Comparison of ENCODE assay signal across 10 cellular contexts in the genomic region with DNA sequence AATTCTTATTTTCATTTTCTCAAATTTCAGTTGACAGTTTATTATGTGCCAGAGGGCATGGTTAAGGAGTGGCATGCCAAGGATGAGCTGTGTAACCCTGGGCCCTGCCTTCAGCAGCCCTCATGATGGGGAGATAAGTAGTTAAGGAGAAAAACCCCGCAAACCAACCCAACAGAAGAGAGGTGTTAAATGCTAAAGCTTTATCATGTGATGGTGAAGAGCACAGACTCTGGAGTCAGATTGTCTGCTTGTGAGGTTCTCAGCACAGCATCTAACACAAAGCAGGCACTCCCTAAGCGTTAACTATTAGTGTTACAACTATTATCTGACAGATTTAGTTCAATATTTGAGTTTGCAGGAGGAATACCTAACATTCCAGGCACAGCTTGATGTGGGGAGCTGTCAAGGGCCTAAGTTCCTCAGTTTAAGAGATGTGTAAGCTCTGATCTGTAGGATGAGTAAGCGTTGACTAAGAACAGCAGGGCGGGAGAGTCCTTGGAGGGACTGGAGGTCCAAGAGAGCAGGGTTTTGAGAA. TPM values are rescaled to one million over a fixed set of nuclear protein-coding genes. Genes with fewer than 3 reads are reported as not detected.
DNase-seq lines count a peak whose midpoint lies in the region; ATAC-seq and TF ChIP-seq lines count a peak whose summit lies in the region.
"Had no signal": no experiment of that assay in that cellular context is flagged by ENCODE, and none has a peak within 500 bp of the region (broad histone marks: within the 10 kb centered on the region; RNA-seq: fewer than 3 reads in every experiment).

No MANE protein-coding gene starts in this region.

- no peak overlapping the region for H3K9ac ChIP-seq in smooth muscle cell (ENCODE audit: low read depth)
- H3K9ac ChIP-seq: BLaER1 had no signal

- H3K79me2 ChIP-seq in smooth muscle cell (ENCODE audit: low read depth): peaks cover 66% of the 10 kb centered on the region

- H3F3A ChIP-seq in smooth muscle cell (ENCODE audit: low read depth): peaks cover 13% of the 10 kb centered on the region

- no peak overlapping the region for H2AFZ ChIP-seq in smooth muscle cell (ENCODE audit: low read depth)

- peaks cover 67% of the 10 kb centered on the region for H4K20me1 ChIP-seq in smooth muscle cell (ENCODE audit: low read depth)

- peaks cover 35% of the 10 kb centered on the region for H3K4me1 ChIP-seq in smooth muscle cell (ENCODE audit: low read depth)
- H3K4me1 ChIP-seq: BLaER1 had no signal

- no peaks in the 10 kb centered on the region for H3K9me3 ChIP-seq in smooth muscle cell (replicated peaks; ENCODE audit: low read depth)

- H3K27ac ChIP-seq in smooth muscle cell (ENCODE audit: low read depth): peak overlapping the region; percentile 50
- H3K27ac ChIP-seq: BLaER1 had no signal

- 0% methylated on average over 4 of the region's 4 CpGs for WGBS in smooth muscle cell (ENCODE audit: low lambda C conversion rate)

- H3K4me3 ChIP-seq in fibroblast of villous mesenchyme (ENCODE audit: low read depth, low read length) (no peak overlapping the region), smooth muscle cell (no peak overlapping the region)
- H3K4me3 ChIP-seq: BLaER1 had no signal

- DNase-seq in activated CD4-positive, CD25-positive, alpha-beta regulatory T cell treated with anti-CD3 and anti-CD28 coated beads, Interleukin-2, amount 50 U/mL, for 72 hours: no peak
- peak; percentile 95 for DNase-seq in fibroblast of villous mesenchyme (ENCODE audit: low read depth)
- no peak for DNase-seq in smooth muscle cell (lab: John Stamatoyannopoulos, UW; ENCODE audit: unreplicated experiment)
- DNase-seq in HuH-7.5 (ENCODE audit: low spot score): no peak
- no peak for DNase-seq in activated effector memory CD4-positive, alpha-beta T cell treated with anti-CD3 and anti-CD28 coated beads, Interleukin-2, amount 50 U/mL, for 16 hours
- DNase-seq: activated CD4-positive, CD25-positive, alpha-beta regulatory T cell had no signal

- TF ChIP-seq CTCF in fibroblast of villous mesenchyme (IDR thresholded peaks at IDR 0.05; ENCODE audit: insufficient read depth, low read depth, low read length): no peak
- no peak for TF ChIP-seq CTCF in smooth muscle cell (IDR thresholded peaks at IDR 0.05; ENCODE audit: borderline replicate concordance, insufficient read depth, poor library complexity, severe bottlenecking)

- peak overlapping the region; percentile 26 for H3K4me2 ChIP-seq in smooth muscle cell
- H3K4me2 ChIP-seq: BLaER1 had no signal

- H3K36me3 ChIP-seq in smooth muscle cell (ENCODE audit: low read depth): no peaks in the 10 kb centered on the region

- H3K27me3 ChIP-seq in smooth muscle cell (ENCODE audit: low read depth): no peaks in the 10 kb centered on the region
- H3K27me3 ChIP-seq: BLaER1 had no signal

- ATAC-seq in activated CD4-positive, CD25-positive, alpha-beta regulatory T cell treated with anti-CD3 and anti-CD28 coated beads, Interleukin-2, amount 50 U/mL, for 24 hours: peak; percentile 58 to 62
- peak; percentile 96 for ATAC-seq in SK-N-SH treated with all-trans-retinoic acid at 6 μM for 48 hours
- no peak for ATAC-seq in HG02870 (IDR thresholded peaks at IDR 0.05; ENCODE audit: unreplicated experiment)

TF ChIP-seq in SK-N-SH treated with all-trans-retinoic acid at 6 μM for 48 hours, 23 proteins besides CTCF, POLR2A, EP300 and RAD21:
- TF ChIP-seq, protein P1, sequence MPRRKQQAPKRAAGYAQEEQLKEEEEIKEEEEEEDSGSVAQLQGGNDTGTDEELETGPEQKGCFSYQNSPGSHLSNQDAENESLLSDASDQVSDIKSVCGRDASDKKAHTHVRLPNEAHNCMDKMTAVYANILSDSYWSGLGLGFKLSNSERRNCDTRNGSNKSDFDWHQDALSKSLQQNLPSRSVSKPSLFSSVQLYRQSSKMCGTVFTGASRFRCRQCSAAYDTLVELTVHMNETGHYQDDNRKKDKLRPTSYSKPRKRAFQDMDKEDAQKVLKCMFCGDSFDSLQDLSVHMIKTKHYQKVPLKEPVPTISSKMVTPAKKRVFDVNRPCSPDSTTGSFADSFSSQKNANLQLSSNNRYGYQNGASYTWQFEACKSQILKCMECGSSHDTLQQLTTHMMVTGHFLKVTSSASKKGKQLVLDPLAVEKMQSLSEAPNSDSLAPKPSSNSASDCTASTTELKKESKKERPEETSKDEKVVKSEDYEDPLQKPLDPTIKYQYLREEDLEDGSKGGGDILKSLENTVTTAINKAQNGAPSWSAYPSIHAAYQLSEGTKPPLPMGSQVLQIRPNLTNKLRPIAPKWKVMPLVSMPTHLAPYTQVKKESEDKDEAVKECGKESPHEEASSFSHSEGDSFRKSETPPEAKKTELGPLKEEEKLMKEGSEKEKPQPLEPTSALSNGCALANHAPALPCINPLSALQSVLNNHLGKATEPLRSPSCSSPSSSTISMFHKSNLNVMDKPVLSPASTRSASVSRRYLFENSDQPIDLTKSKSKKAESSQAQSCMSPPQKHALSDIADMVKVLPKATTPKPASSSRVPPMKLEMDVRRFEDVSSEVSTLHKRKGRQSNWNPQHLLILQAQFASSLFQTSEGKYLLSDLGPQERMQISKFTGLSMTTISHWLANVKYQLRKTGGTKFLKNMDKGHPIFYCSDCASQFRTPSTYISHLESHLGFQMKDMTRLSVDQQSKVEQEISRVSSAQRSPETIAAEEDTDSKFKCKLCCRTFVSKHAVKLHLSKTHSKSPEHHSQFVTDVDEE (CRISPR knock-in tag; IDR thresholded peaks at IDR 0.05): no peak
- TF ChIP-seq ISL1 (CRISPR knock-in tag; IDR thresholded peaks at IDR 0.05): peak; percentile 79
- 0 out of 2 replicates have a peak, but pooled peaks have one; percentile 41 for TF ChIP-seq ZFP3 (CRISPR knock-in tag; IDR thresholded peaks at IDR 0.05)

RNA-seq across cellular contexts. Expression of gene STAM, which starts 29.6 kb away (rescaled TPM):
- total RNA-seq in fibroblast of villous mesenchyme (38.0 and 46.6 TPM in 2 replicates), smooth muscle cell (30.2 and 49.8 TPM in 2 replicates)
- polyA plus RNA-seq in smooth muscle cell: 16.0 and 22.7 TPM in 2 replicates

RNA-seq across cellular contexts. Expression of gene HACD1, which starts 56.4 kb away (rescaled TPM):
- total RNA-seq in fibroblast of villous mesenchyme (43.2 and 102 TPM in 2 replicates), smooth muscle cell (26.4 and 33.8 TPM in 2 replicates)
- 47.6 and 54.5 TPM in 2 replicates for polyA plus RNA-seq in smooth muscle cell
